1 cellular context compared by ENCODE assay signal in the genomic region with DNA sequence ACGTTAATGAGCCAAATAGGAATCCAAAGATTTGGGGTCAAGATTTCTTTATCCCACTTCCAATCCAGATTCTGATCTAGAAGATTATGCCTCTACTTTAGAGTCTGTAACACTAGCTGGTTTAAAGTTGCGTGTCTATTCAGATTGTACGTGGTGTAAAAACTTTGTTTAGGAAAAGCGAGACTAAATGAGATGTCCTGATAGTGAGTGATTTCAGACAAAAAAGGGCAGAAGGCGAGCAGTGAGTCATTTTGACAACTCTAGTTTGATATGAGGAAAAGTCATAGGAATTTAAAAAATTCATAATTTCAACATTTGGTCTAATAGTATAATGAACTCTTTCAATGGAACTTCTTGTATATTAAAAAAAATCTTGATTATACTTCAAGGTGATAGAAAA.
A peak's percentile ranks its signal among the peaks of the same experiment; 100 is the strongest.
TF ChIP-seq lines count a peak whose summit lies in the region.

No MANE protein-coding gene starts in this region.

TF ChIP-seq in endothelial cell of umbilical vein, 7 proteins besides CTCF, POLR2A, EP300 and RAD21 (continued from another document):
- TF ChIP-seq, protein P1, sequence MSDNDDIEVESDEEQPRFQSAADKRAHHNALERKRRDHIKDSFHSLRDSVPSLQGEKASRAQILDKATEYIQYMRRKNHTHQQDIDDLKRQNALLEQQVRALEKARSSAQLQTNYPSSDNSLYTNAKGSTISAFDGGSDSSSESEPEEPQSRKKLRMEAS (IDR thresholded peaks at IDR 0.05; ENCODE audit: insufficient read depth, insufficient read length), result no peak
- TF ChIP-seq GATA2 (IDR thresholded peaks at IDR 0.05; ENCODE audit: insufficient read depth, insufficient read length, low read depth, low read length) (peak; percentile 92), FOS (IDR thresholded peaks at IDR 0.05; ENCODE audit: borderline replicate concordance, insufficient read depth, low read length) (peak; percentile 73)
